30 cellular contexts compared by ENCODE assay signal in genomic region chr10:30047430-30047829, GRCh38. TPM values are rescaled to one million over a fixed set of nuclear protein-coding genes. Genes with fewer than 3 reads are reported as not detected.
DNase-seq lines count a peak whose midpoint lies in the region; ATAC-seq and TF ChIP-seq lines count a peak whose summit lies in the region.
"Had no signal": no experiment of that assay in that cellular context is flagged by ENCODE, and none has a peak within 500 bp of the region (broad histone marks: within the 10 kb centered on the region; RNA-seq: fewer than 3 reads in every experiment).

No MANE protein-coding gene starts in this region.

- H3K9me3 Mint-ChIP-seq in CD8-positive, alpha-beta T cell = no peaks in the 10 kb centered on the region
- H3K9me3 Mint-ChIP-seq: activated naive CD8-positive, alpha-beta T cell treated with anti-CD3 and anti-CD28 coated beads, Interleukin-2, amount 10 ng/mL, durations not matched to agents 7 days and 5 days; GM23338; nephron progenitor cell had no signal

- POLR2A ChIA-PET in CD8-positive, alpha-beta T cell (lab: Charles Lee) = no interaction called here

- intact Hi-C loops in CD8-positive, alpha-beta T cell (cut with DNase I, micrococcal nuclease) = no loop called here

- peak overlapping the region; percentile 22; the same call in 1 of the 2 replicates for H3K4me2 ChIP-seq in OCI-LY3 (ENCODE audit: low read length)
- H3K4me2 ChIP-seq: GM23338 had no signal

- H3K4me3 Mint-ChIP-seq in CD8-positive, alpha-beta T cell = no peak overlapping the region
- H3K4me3 Mint-ChIP-seq: GM23338, nephron progenitor cell had no signal

- no peaks in the 10 kb centered on the region for H4K20me1 ChIP-seq in OCI-LY3 (ENCODE audit: insufficient read depth, low read length)

- peak; percentile 49 for ATAC-seq in GM19025 (IDR thresholded peaks at IDR 0.05; ENCODE audit: low read depth, unreplicated experiment)
- ATAC-seq in HG02885 (IDR thresholded peaks at IDR 0.05; ENCODE audit: poor library complexity, unreplicated experiment) = peak; percentile 81
- ATAC-seq in CD8-positive, alpha-beta T cell = no peak
- ATAC-seq: GM23338 had no signal

- no peak overlapping the region for H3K9ac ChIP-seq in OCI-LY3 (ENCODE audit: low read length)

- peaks cover 76% of the 10 kb centered on the region for H3K27me3 Mint-ChIP-seq in CD8-positive, alpha-beta T cell (ENCODE audit: low read depth)

- H3K9me3 ChIP-seq in OCI-LY3 (ENCODE audit: insufficient read depth, low read length) = no peaks in the 10 kb centered on the region
- no peaks in the 10 kb centered on the region for H3K9me3 ChIP-seq in CD8-positive, alpha-beta T cell (ENCODE audit: low read length)
- H3K9me3 ChIP-seq: Peyer's patch, SJCRH30 had no signal

- H3K36me3 Mint-ChIP-seq in CD8-positive, alpha-beta T cell = no peaks in the 10 kb centered on the region
- H3K36me3 Mint-ChIP-seq: activated naive CD8-positive, alpha-beta T cell treated with anti-CD3 and anti-CD28 coated beads, Interleukin-2, amount 10 ng/mL, durations not matched to agents 7 days and 5 days had no signal

- TF ChIP-seq CTCF in GM06990 (IDR thresholded peaks at IDR 0.05; ENCODE audit: insufficient read depth, low read length, poor library complexity, severe bottlenecking) (no peak), OCI-LY3 (IDR thresholded peaks at IDR 0.05; ENCODE audit: low read depth, low read length) (no peak)
- no peak for TF ChIP-seq CTCF in CD8-positive, alpha-beta T cell (IDR thresholded peaks at IDR 0.05)

- peaks cover 4% of the 10 kb centered on the region; the same call in 1 of the 2 replicates for H3K4me1 ChIP-seq in OCI-LY3 (ENCODE audit: low read length)
- peaks cover 20% of the 10 kb centered on the region for H3K4me1 ChIP-seq in CD8-positive, alpha-beta T cell (ENCODE audit: insufficient read depth, low read length)
- H3K4me1 ChIP-seq: Peyer's patch, SJCRH30 had no signal

- DNase-seq in GM06990 (ENCODE audit: extremely low read depth, insufficient read length) (peak; percentile 69), Ammon's horn (ENCODE audit: low spot score) (no peak), GM19240 (ENCODE audit: insufficient read length, low spot score) (no peak)
- no peak for DNase-seq in effector CD8-positive, alpha-beta T cell (lab: John Stamatoyannopoulos, UW)
- DNase-seq in CD8-positive, alpha-beta T cell = no peak
- DNase-seq: ACHN; activated CD4-positive, alpha-beta T cell treated with anti-CD3 and anti-CD28 coated beads for 4 hours; activated effector memory CD4-positive, alpha-beta T cell treated with anti-CD3 and anti-CD28 coated beads, Interleukin-2, amount 50 U/mL, for 16 hours; activated naive CD8-positive, alpha-beta T cell treated with anti-CD3 and anti-CD28 coated beads, Interleukin-2, amount 10 ng/mL, durations not matched to agents 7 days and 5 days; activated T-cell treated with anti-CD3 and anti-CD28 coated beads, Interleukin-2, amount 50 U/mL, for 1 hour; aorta; hippocampal formation; Kasumi-1; mammary epithelial cell; MV-4-11; NCI-H1436 treated with DMSO at 0.1 percent for 48 hours; NCI-H226; NCI-H526 treated with DMSO at 0.1 percent for 48 hours; nephron progenitor cell; Peyer's patch; SJCRH30; stimulated activated CD4-positive, alpha-beta T cell treated with anti-CD3 and anti-CD28 coated beads, Interleukin-4, amount 100 ng/mL, for 1 hour; SW 1271; T-helper 9 cell; trophoblast cell had no signal

- H3K4me3 ChIP-seq in GM06990 (replicated peaks; ENCODE audit: low read depth, low read length) = no peak overlapping the region
- no peak overlapping the region for H3K4me3 ChIP-seq in OCI-LY3 (ENCODE audit: low read length)
- no peak overlapping the region for H3K4me3 ChIP-seq in CD8-positive, alpha-beta T cell (ENCODE audit: low read depth, low read length)
- H3K4me3 ChIP-seq: GM23338, Peyer's patch, SJCRH30 had no signal

- H3K4me1 Mint-ChIP-seq in CD8-positive, alpha-beta T cell (ENCODE audit: low read depth) = peaks cover 20% of the 10 kb centered on the region

- H2AFZ ChIP-seq in OCI-LY3 (ENCODE audit: low read depth, low read length) = no peak overlapping the region
- H2AFZ ChIP-seq: GM23338 had no signal

- H3K36me3 ChIP-seq in GM06990 (ENCODE audit: control insufficient read depth, insufficient read depth, low read length) (no peaks in the 10 kb centered on the region), OCI-LY3 (replicated peaks; ENCODE audit: low read depth, low read length) (no peaks in the 10 kb centered on the region)
- H3K36me3 ChIP-seq in CD8-positive, alpha-beta T cell (ENCODE audit: insufficient read depth, low read length) = no peaks in the 10 kb centered on the region
- H3K36me3 ChIP-seq: Peyer's patch, SJCRH30 had no signal

- H3K79me2 ChIP-seq in OCI-LY3 (ENCODE audit: low read length) = no peaks in the 10 kb centered on the region

- CTCF ChIA-PET in CD8-positive, alpha-beta T cell (lab: Charles Lee) = no interaction called here

- no peak overlapping the region for H3K27ac ChIP-seq in OCI-LY3 (ENCODE audit: low read length)
- H3K27ac ChIP-seq in CD8-positive, alpha-beta T cell (ENCODE audit: low read depth, low read length) = no peak overlapping the region
- H3K27ac ChIP-seq: Peyer's patch, SJCRH30, VCaP had no signal

- H3K27me3 ChIP-seq in GM06990 (replicated peaks; ENCODE audit: control insufficient read depth, insufficient read depth, low read length) (peaks cover 3% of the 10 kb centered on the region), OCI-LY3 (ENCODE audit: low read depth, low read length) (peaks cover 7% of the 10 kb centered on the region)
- peaks cover 4% of the 10 kb centered on the region for H3K27me3 ChIP-seq in CD8-positive, alpha-beta T cell (ENCODE audit: insufficient read depth, low read length)
- H3K27me3 ChIP-seq: Peyer's patch, SJCRH30 had no signal

- no peak overlapping the region for H3K27ac Mint-ChIP-seq in CD8-positive, alpha-beta T cell
- H3K27ac Mint-ChIP-seq: activated naive CD8-positive, alpha-beta T cell treated with anti-CD3 and anti-CD28 coated beads, Interleukin-2, amount 10 ng/mL, durations not matched to agents 7 days and 5 days; GM23338; nephron progenitor cell had no signal

RNA-seq across cellular contexts. Expression of gene JCAD, which starts 12.0 kb away (rescaled TPM):
- not detected for total RNA-seq in CD8-positive, alpha-beta T cell
